Comparison of ENCODE assay signal across 25 cellular contexts in genomic region chr6:78768242-78768641, GRCh38.
A peak's percentile ranks its signal among the peaks of the same experiment; 100 is the strongest.
DNase-seq lines count a peak whose midpoint lies in the region; ATAC-seq and TF ChIP-seq lines count a peak whose summit lies in the region.
"Had no signal": no experiment of that assay in that cellular context is flagged by ENCODE, and none has a peak within 500 bp of the region (broad histone marks: within the 10 kb centered on the region; RNA-seq: fewer than 3 reads in every experiment).

No MANE protein-coding gene starts in this region.

- no peak overlapping the region for H3K4me3 ChIP-seq in mammary epithelial cell (replicated peaks in 1 of 3; ENCODE audit: insufficient read depth in 1 of 3, low read depth in 2 of 3, low read length in 3 of 3)
- H3K4me3 ChIP-seq: A549; BLaER1 treated with 17β-estradiol and CSF1 and Interleukin-3, amounts not matched to agents 10 nM and 100 nM; GM12878 had no signal

- BruUV-seq in MCF 10A (replicated peaks; lab: Mats Ljungman, UMichigan) (no TSS peak), mammary epithelial cell (replicated peaks; lab: Mats Ljungman, UMichigan) (no TSS peak)

- H3K27ac Mint-ChIP-seq in MCF 10A (ENCODE audit: low read depth, unreplicated experiment): peak overlapping the region; percentile 41
- H3K27ac Mint-ChIP-seq in nephron: peak overlapping the region; percentile 32 to 81 (median 81)
- H3K27ac Mint-ChIP-seq: B cell; CD14-positive monocyte; CD4-positive, alpha-beta memory T cell; CD8-positive, alpha-beta memory T cell had no signal

- H4K20me1 ChIP-seq in mammary epithelial cell (ENCODE audit: insufficient read depth, low read length): no peaks in the 10 kb centered on the region
- H4K20me1 ChIP-seq: BLaER1 treated with 17β-estradiol and CSF1 and Interleukin-3, amounts not matched to agents 10 nM and 100 nM had no signal

- no peaks in the 10 kb centered on the region for H3K36me3 ChIP-seq in mammary epithelial cell (ENCODE audit: insufficient read depth, low read length)
- H3K36me3 ChIP-seq: BLaER1 treated with 17β-estradiol and CSF1 and Interleukin-3, amounts not matched to agents 10 nM and 100 nM had no signal

- dilution Hi-C loops in mammary epithelial cell (cut with HindIII; ENCODE audit: low sequenced_read_pairs): no loop called here

- in situ Hi-C loops in mammary epithelial cell (cut with MboI; ENCODE audit: low sequenced_read_pairs in 2 of 2): no loop called here

- H3K9me3 Mint-ChIP-seq in MCF 10A (ENCODE audit: unreplicated experiment): no peaks in the 10 kb centered on the region
- H3K9me3 Mint-ChIP-seq in nephron: peaks cover 1% of the 10 kb centered on the region

- no peak for DNase-seq in MCF 10A (ENCODE audit: unreplicated experiment)
- no peak for DNase-seq in mammary epithelial cell
- DNase-seq in left lobe of liver (ENCODE audit: low spot score): no peak
- no peak for DNase-seq in NOMO-1 treated with DMSO at 0.1 percent for 48 hours (lab: John Stamatoyannopoulos, UW; ENCODE audit: unreplicated experiment)
- DNase-seq in C1 segment of cervical spinal cord (lab: John Stamatoyannopoulos, UW): no peak
- DNase-seq: AML-193; CD4-positive, alpha-beta memory T cell; CD4-positive, CD25-positive, alpha-beta regulatory T cell; CD8-positive, alpha-beta memory T cell; COR-L47; DMS 273 treated with DMSO at 0.1 percent for 48 hours; DMS153; DMS53; DMS79; DND-41; EL; GDM1 had no signal

- intact Hi-C loops in MCF 10A (cut with micrococcal nuclease): no loop called here
- intact Hi-C loops in mammary epithelial cell (cut with micrococcal nuclease): no loop called here

- H3K27ac ChIP-seq in mammary epithelial cell (ENCODE audit: insufficient read depth, low read depth, low read length): no peak overlapping the region
- H3K27ac ChIP-seq: 22Rv1; A549; BLaER1 treated with 17β-estradiol and CSF1 and Interleukin-3, amounts not matched to agents 10 nM and 100 nM had no signal

- H3K9me3 ChIP-seq in mammary epithelial cell (replicated peaks; ENCODE audit: insufficient read depth, low read length): no peaks in the 10 kb centered on the region
- H3K9me3 ChIP-seq: A549 had no signal

- H3K79me2 ChIP-seq in mammary epithelial cell (ENCODE audit: insufficient read depth, low read length): no peaks in the 10 kb centered on the region

- H3K27me3 Mint-ChIP-seq in MCF 10A (ENCODE audit: insufficient read depth, unreplicated experiment): no peaks in the 10 kb centered on the region
- no peaks in the 10 kb centered on the region for H3K27me3 Mint-ChIP-seq in nephron (ENCODE audit: low read depth)
- H3K27me3 Mint-ChIP-seq: B cell; CD4-positive, CD25-positive, alpha-beta regulatory T cell had no signal

- POLR2A ChIA-PET in MCF 10A (lab: Yijun Ruan, JAX): no interaction called here

- no peak overlapping the region for H3K4me2 ChIP-seq in mammary epithelial cell (ENCODE audit: insufficient read depth, low read depth, low read length)
- H3K4me2 ChIP-seq: A549; BLaER1 treated with 17β-estradiol and CSF1 and Interleukin-3, amounts not matched to agents 10 nM and 100 nM had no signal

- no peak overlapping the region for H3K9ac ChIP-seq in mammary epithelial cell (ENCODE audit: insufficient read depth, low read length)
- H3K9ac ChIP-seq: BLaER1 treated with 17β-estradiol and CSF1 and Interleukin-3, amounts not matched to agents 10 nM and 100 nM had no signal

- H3K36me3 Mint-ChIP-seq in MCF 10A (ENCODE audit: insufficient read depth, unreplicated experiment): no peaks in the 10 kb centered on the region
- no peaks in the 10 kb centered on the region for H3K36me3 Mint-ChIP-seq in nephron (ENCODE audit: low read depth)
- H3K36me3 Mint-ChIP-seq: CD14-positive monocyte; CD4-positive, alpha-beta memory T cell; CD4-positive, CD25-positive, alpha-beta regulatory T cell; CD8-positive, alpha-beta memory T cell had no signal

- TF ChIP-seq CTCF in MCF 10A (IDR thresholded peaks at IDR 0.05; ENCODE audit: unreplicated experiment) (no peak), mammary epithelial cell (conservative IDR thresholded peaks at IDR 0.05 in 1 of 2, IDR thresholded peaks at IDR 0.05 in 1 of 2; ENCODE audit: extremely low read depth in 1 of 2, insufficient read depth in 1 of 2, low read depth in 1 of 2, low read length in 2 of 2) (no peak), nephron (IDR thresholded peaks at IDR 0.05; ENCODE audit: unreplicated experiment in 3 of 3) (no peak)

- no peaks in the 10 kb centered on the region for H3K4me1 Mint-ChIP-seq in MCF 10A (ENCODE audit: insufficient read depth, unreplicated experiment)
- no peaks in the 10 kb centered on the region for H3K4me1 Mint-ChIP-seq in nephron
- H3K4me1 Mint-ChIP-seq: B cell; CD14-positive monocyte; CD4-positive, alpha-beta memory T cell; CD4-positive, CD25-positive, alpha-beta regulatory T cell; CD8-positive, alpha-beta memory T cell had no signal

- no peaks in the 10 kb centered on the region for H3K27me3 ChIP-seq in mammary epithelial cell (ENCODE audit: insufficient read depth, low read length)
- H3K27me3 ChIP-seq: BLaER1 treated with 17β-estradiol and CSF1 and Interleukin-3, amounts not matched to agents 10 nM and 100 nM had no signal

- CTCF ChIA-PET in MCF 10A (lab: Yijun Ruan, JAX) (no interaction called here), mammary epithelial cell (lab: Charles Lee; ENCODE audit: low non-redundant PET) (no interaction called here)

- ATAC-seq in left lobe of liver: peak; percentile 55
- ATAC-seq in HG02981 (IDR thresholded peaks at IDR 0.05; ENCODE audit: unreplicated experiment): no peak
- ATAC-seq: A549, GM12878 had no signal

- H3K4me3 Mint-ChIP-seq in MCF 10A (ENCODE audit: unreplicated experiment) (no peak overlapping the region), nephron (no peak overlapping the region)
- H3K4me3 Mint-ChIP-seq: B cell; CD14-positive monocyte; CD4-positive, alpha-beta memory T cell; CD4-positive, CD25-positive, alpha-beta regulatory T cell; CD8-positive, alpha-beta memory T cell had no signal

- no peaks in the 10 kb centered on the region for H3K4me1 ChIP-seq in mammary epithelial cell (ENCODE audit: insufficient read depth, low read length)
- H3K4me1 ChIP-seq: A549 had no signal

- H2AFZ ChIP-seq in mammary epithelial cell (ENCODE audit: low read depth, low read length): no peak overlapping the region
